ENCODE assay signal across 13 cellular contexts in the genomic region with DNA sequence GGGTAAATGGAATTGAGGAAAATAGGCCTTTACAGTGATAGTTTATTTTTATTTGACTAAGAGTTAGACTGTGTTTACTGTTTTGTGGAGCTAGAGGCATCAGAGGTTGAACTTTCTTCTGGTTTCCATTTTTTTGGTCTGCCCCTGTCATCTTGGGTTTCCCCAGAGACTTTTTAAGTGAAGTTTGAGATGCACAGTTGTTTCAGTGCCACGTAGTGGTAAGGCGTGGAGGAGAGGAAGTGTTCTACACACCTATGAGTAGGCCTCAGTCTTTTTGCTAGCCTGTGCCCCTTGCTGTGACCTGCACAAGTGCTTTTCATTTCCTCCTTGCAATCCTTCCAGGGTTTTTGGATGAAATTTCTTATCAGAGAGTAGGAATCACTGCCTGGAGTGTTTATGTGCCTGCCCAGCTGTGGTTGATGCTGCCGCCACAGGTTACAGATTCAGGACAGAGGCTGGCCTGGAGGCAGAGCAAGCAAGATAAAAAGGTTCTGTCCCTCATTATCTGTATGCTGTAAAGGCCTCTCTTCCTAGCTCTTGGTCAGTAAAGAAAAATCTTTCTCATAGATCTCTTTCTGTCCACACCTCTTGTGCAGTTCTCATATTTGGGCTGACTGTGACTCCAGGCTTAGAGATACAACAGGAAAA. TPM values are rescaled to one million over a fixed set of nuclear protein-coding genes. Genes with fewer than 3 reads are reported as not detected.
DNase-seq lines count a peak whose midpoint lies in the region; ATAC-seq and TF ChIP-seq lines count a peak whose summit lies in the region.
"Had no signal": no experiment of that assay in that cellular context is flagged by ENCODE, and none has a peak within 500 bp of the region (broad histone marks: within the 10 kb centered on the region; RNA-seq: fewer than 3 reads in every experiment).

No MANE protein-coding gene starts in this region.

- H3K27me3 ChIP-seq in HAP-1 (ENCODE audit: low read depth) (no peaks in the 10 kb centered on the region), ascending aorta (no peaks in the 10 kb centered on the region)

- H3K9me3 Mint-ChIP-seq in activated naive CD8-positive, alpha-beta T cell treated with anti-CD3 and anti-CD28 coated beads, Interleukin-2, amount 50 U/mL, for 24 hours: peaks cover 4% of the 10 kb centered on the region

- no peak overlapping the region for H3K4me3 Mint-ChIP-seq in activated naive CD8-positive, alpha-beta T cell treated with anti-CD3 and anti-CD28 coated beads, Interleukin-2, amount 50 U/mL, for 24 hours
- H3K4me3 Mint-ChIP-seq: brain had no signal

- DNase-seq in activated naive CD8-positive, alpha-beta T cell treated with anti-CD3 and anti-CD28 coated beads, Interleukin-2, amount 50 U/mL, for 24 hours: no peak
- DNase-seq in HAP-1 (ENCODE audit: low spot score in 2 of 2): no peak
- no peak for DNase-seq in ascending aorta (ENCODE audit: low spot score in 2 of 2)
- no peak for DNase-seq in anterior cingulate cortex (lab: John Stamatoyannopoulos, UW)
- no peak for DNase-seq in erythroblast (lab: John Stamatoyannopoulos, UW)
- DNase-seq: COR-L47, NCI-H2081, SHP77 treated with DMSO at 0.1 percent for 48 hours had no signal

- peaks cover 7% of the 10 kb centered on the region for H3K4me1 Mint-ChIP-seq in activated naive CD8-positive, alpha-beta T cell treated with anti-CD3 and anti-CD28 coated beads, Interleukin-2, amount 50 U/mL, for 24 hours
- H3K4me1 Mint-ChIP-seq: brain had no signal

- H3K36me3 ChIP-seq in HAP-1 (replicated peaks): no peaks in the 10 kb centered on the region
- H3K36me3 ChIP-seq in ascending aorta: no peaks in the 10 kb centered on the region

- no peaks in the 10 kb centered on the region for H3K36me3 Mint-ChIP-seq in activated naive CD8-positive, alpha-beta T cell treated with anti-CD3 and anti-CD28 coated beads, Interleukin-2, amount 50 U/mL, for 24 hours (ENCODE audit: low read depth)
- H3K36me3 Mint-ChIP-seq: brain had no signal

- no peak for TF ChIP-seq POLR2A in erythroblast (IDR thresholded peaks at IDR 0.05; ENCODE audit: low read length)

- peak; percentile 83 for ATAC-seq in GM18502 (IDR thresholded peaks at IDR 0.05; ENCODE audit: poor library complexity, unreplicated experiment)
- peak; percentile 90 for ATAC-seq in GM21360 (IDR thresholded peaks at IDR 0.05; ENCODE audit: unreplicated experiment)
- ATAC-seq in HG03196 (IDR thresholded peaks at IDR 0.05; ENCODE audit: unreplicated experiment): peak; percentile 94
- peak; percentile 79 for ATAC-seq in activated naive CD8-positive, alpha-beta T cell treated with anti-CD3 and anti-CD28 coated beads, Interleukin-2, amount 50 U/mL, for 24 hours

- H3K27me3 Mint-ChIP-seq in activated naive CD8-positive, alpha-beta T cell treated with anti-CD3 and anti-CD28 coated beads, Interleukin-2, amount 50 U/mL, for 24 hours: no peaks in the 10 kb centered on the region
- H3K27me3 Mint-ChIP-seq: brain had no signal

- H3K9me3 ChIP-seq in HAP-1: no peaks in the 10 kb centered on the region
- peaks cover 0 to 5% of the 10 kb centered on the region in 2 donors for H3K9me3 ChIP-seq in ascending aorta

- no peak overlapping the region for H3K27ac Mint-ChIP-seq in activated naive CD8-positive, alpha-beta T cell treated with anti-CD3 and anti-CD28 coated beads, Interleukin-2, amount 50 U/mL, for 24 hours
- H3K27ac Mint-ChIP-seq: brain had no signal

- H3K27ac ChIP-seq in ascending aorta: no peak overlapping the region

- intact Hi-C loops in ascending aorta (cut with DNase I): no loop called here

- TF ChIP-seq CTCF in ascending aorta (IDR thresholded peaks at IDR 0.05): no peak

- H3K4me1 ChIP-seq in HAP-1 (peaks cover 7% of the 10 kb centered on the region; the same call in 1 of the 2 replicates), ascending aorta (no peaks in the 10 kb centered on the region)

- H3K4me3 ChIP-seq in HAP-1: no peak overlapping the region
- H3K4me3 ChIP-seq in ascending aorta: no peak overlapping the region

- in situ Hi-C loops in HAP-1 (cut with MboI; ENCODE audit: low sequenced_read_pairs): no loop called here

RNA-seq across cellular contexts. Expression of gene HSFX4, which starts 12.5 kb away (rescaled TPM):
- not detected for total RNA-seq in ascending aorta
- total RNA-seq: ureter had no signal

RNA-seq across cellular contexts. Expression of gene EOLA2, which starts 21.4 kb away (rescaled TPM):
- total RNA-seq in ascending aorta: 22.8 TPM

RNA-seq across cellular contexts. Expression of gene MAGEA8, which starts 35.9 kb away (rescaled TPM):
- total RNA-seq in ascending aorta: not detected
- total RNA-seq: ureter had no signal
